18 cellular contexts compared by ENCODE assay signal in genomic region chr10:11562888-11563287, GRCh38. TPM values are rescaled to one million over a fixed set of nuclear protein-coding genes. Genes with fewer than 3 reads are reported as not detected.
DNase-seq lines count a peak whose midpoint lies in the region; ATAC-seq, FAIRE-seq and TF ChIP-seq lines count a peak whose summit lies in the region.
"Had no signal": no experiment of that assay in that cellular context is flagged by ENCODE, and none has a peak within 500 bp of the region (broad histone marks: within the 10 kb centered on the region; RNA-seq: fewer than 3 reads in every experiment).

No MANE protein-coding gene starts in this region.

- no peak overlapping the region for H3K4me2 ChIP-seq in Karpas-422 (ENCODE audit: low read depth, low read length, poor library complexity, severe bottlenecking)
- H3K4me2 ChIP-seq: BLaER1 had no signal

- H3K4me3 Mint-ChIP-seq in type B pancreatic cell: no peak overlapping the region
- H3K4me3 Mint-ChIP-seq: CD4-positive, alpha-beta memory T cell had no signal

- TF ChIP-seq CTCF in pancreas (IDR thresholded peaks at IDR 0.05) (no peak), type B pancreatic cell (conservative IDR thresholded peaks at IDR 0.05) (no peak)

- H3K9me3 ChIP-seq in Karpas-422 (ENCODE audit: low read length) (no peaks in the 10 kb centered on the region), pancreas (no peaks in the 10 kb centered on the region), small intestine (ENCODE audit: control insufficient read depth, low read depth) (no peaks in the 10 kb centered on the region)
- H3K9me3 ChIP-seq: HAP-1 had no signal

- H4K20me1 ChIP-seq in Karpas-422 (ENCODE audit: insufficient read depth, low read depth, low read length): 0 out of 2 replicates have a peak, but pooled peaks cover 12% of the 10 kb centered on the region

- no peak for ATAC-seq in pancreas
- ATAC-seq in HG03342 (IDR thresholded peaks at IDR 0.05; ENCODE audit: unreplicated experiment): no peak

- H3K27me3 ChIP-seq in Karpas-422 (ENCODE audit: low read length) (no peaks in the 10 kb centered on the region), pancreas (no peaks in the 10 kb centered on the region), small intestine (ENCODE audit: control insufficient read depth in 2 of 2, insufficient read depth in 2 of 2, low read length in 2 of 2) (no peaks in the 10 kb centered on the region)
- H3K27me3 ChIP-seq: BLaER1 had no signal

- no peaks in the 10 kb centered on the region for H3K9me3 Mint-ChIP-seq in type B pancreatic cell

- H3K27ac ChIP-seq in Karpas-422 (ENCODE audit: low read length) (peak overlapping the region; percentile 46; the same call in 1 of the 2 replicates), pancreas (no peak overlapping the region), small intestine (ENCODE audit: low read depth in 1 of 2, low read length in 1 of 2) (no peak overlapping the region)
- H3K27ac ChIP-seq: BLaER1, HL-60 had no signal

- intact Hi-C loops in pancreas (cut with DNase I): no loop called here

- no peak overlapping the region for H3K4me3 ChIP-seq in Karpas-422 (ENCODE audit: low read length)
- no peak overlapping the region for H3K4me3 ChIP-seq in pancreas
- no peak overlapping the region for H3K4me3 ChIP-seq in small intestine (ENCODE audit: low read depth in 1 of 2, low read length in 2 of 2)
- H3K4me3 ChIP-seq: BLaER1, HAP-1 had no signal

- H3K79me2 ChIP-seq in Karpas-422 (ENCODE audit: low read length): peaks cover 98% of the 10 kb centered on the region

- peak; percentile 78 for FAIRE-seq in colon (lab: Jason Lieb, UNC)
- peak; percentile 36 for FAIRE-seq in islet of Langerhans (lab: Jason Lieb, UNC)
- FAIRE-seq in pancreas (lab: Jason Lieb, UNC): peak; percentile 91
- no peak for FAIRE-seq in small intestine (lab: Jason Lieb, UNC)
- FAIRE-seq: A204.1, H1 had no signal

- H3K27ac Mint-ChIP-seq in type B pancreatic cell: no peak overlapping the region
- H3K27ac Mint-ChIP-seq: CD4-positive, alpha-beta memory T cell had no signal

- H3K36me3 Mint-ChIP-seq in type B pancreatic cell: peaks cover 28% of the 10 kb centered on the region
- H3K36me3 Mint-ChIP-seq: CD4-positive, alpha-beta memory T cell had no signal

- H2AFZ ChIP-seq in Karpas-422 (ENCODE audit: low read length): no peak overlapping the region

- no peaks in the 10 kb centered on the region for H3K27me3 Mint-ChIP-seq in type B pancreatic cell
- H3K27me3 Mint-ChIP-seq: CD4-positive, alpha-beta memory T cell had no signal

- WGBS in pancreas, 2 donors: 98% methylated on average over 1 of the region's 1 CpG
- 93 to 98% (median 96%) methylated on average over 1 of the region's 1 CpG for WGBS in small intestine, 3 donors

- peaks cover 21% of the 10 kb centered on the region for H3K36me3 ChIP-seq in Karpas-422 (ENCODE audit: insufficient read depth, low read length)
- H3K36me3 ChIP-seq in pancreas: no peaks in the 10 kb centered on the region
- no peaks in the 10 kb centered on the region for H3K36me3 ChIP-seq in small intestine (ENCODE audit: control insufficient read depth in 2 of 2, insufficient read depth in 2 of 2, low read length in 2 of 2)
- H3K36me3 ChIP-seq: HAP-1 had no signal

- H3K4me1 ChIP-seq in Karpas-422 (ENCODE audit: low read length): peaks cover 70% of the 10 kb centered on the region
- peaks cover 6 to 19% (median 11%) of the 10 kb centered on the region in 3 donors for H3K4me1 ChIP-seq in pancreas
- H3K4me1 ChIP-seq in small intestine (ENCODE audit: control insufficient read depth in 2 of 2, insufficient read depth in 1 of 2, low read depth in 1 of 2, low read length in 1 of 2): no peaks in the 10 kb centered on the region

- no peaks in the 10 kb centered on the region for H3K9me2 ChIP-seq in Karpas-422 (replicated peaks; ENCODE audit: insufficient read depth, low read length)

- H3K9ac ChIP-seq in Karpas-422 (ENCODE audit: low read length): no peak overlapping the region
- H3K9ac ChIP-seq: BLaER1 had no signal

- peaks cover 14% of the 10 kb centered on the region for H3K4me1 Mint-ChIP-seq in type B pancreatic cell (ENCODE audit: unreplicated experiment)

- DNase-seq in Karpas-422: no peak
- no peak for DNase-seq in pancreas
- no peak for DNase-seq in type B pancreatic cell (ENCODE audit: extremely low spot score, unreplicated experiment)
- DNase-seq in small intestine: no peak
- DNase-seq: ACHN; AML-193; CD4-positive, alpha-beta memory T cell; DMS153; DMS79; GF-D8 had no signal

RNA-seq across cellular contexts. Expression of gene USP6NL, which starts 48.6 kb away (rescaled TPM):
- total RNA-seq in Karpas-422 (2014; rRNA removed; shearing (Covaris generic); ENCODE audit: low replicate concordance): 54.3 and 63.9 TPM in 2 replicates
- total RNA-seq in pancreas (10 to 100 TPM in 1 of 6 donors, 1 to 10 TPM in 5; 4.2 to 10.4 (median 6.0) TPM), type B pancreatic cell (ENCODE audit: low replicate concordance) (29.6 and 33.3 TPM in 2 replicates)
- polyA plus RNA-seq in pancreas (1 to 10 TPM; 2.2 to 3.8 TPM), small intestine (1 to 10 TPM; 4.1 to 7.7 (median 5.4) TPM)
